14 cellular contexts compared by ENCODE assay signal in genomic region chr11:130523166-130523565, GRCh38.
A peak's percentile ranks its signal among the peaks of the same experiment; 100 is the strongest.
DNase-seq lines count a peak whose midpoint lies in the region; ATAC-seq and TF ChIP-seq lines count a peak whose summit lies in the region.
"Had no signal": no experiment of that assay in that cellular context is flagged by ENCODE, and none has a peak within 500 bp of the region (broad histone marks: within the 10 kb centered on the region; RNA-seq: fewer than 3 reads in every experiment).

No MANE protein-coding gene starts in this region.

- H3K9ac ChIP-seq in ES-I3 (ENCODE audit: low read depth, low read length): 0 out of 2 replicates have a peak overlapping the region, but pooled peaks have one; percentile 2

- TF ChIP-seq CTCF in ascending aorta (IDR thresholded peaks at IDR 0.05): no peak
- TF ChIP-seq CTCF in spleen (IDR thresholded peaks at IDR 0.05 in 8 of 11, conservative IDR thresholded peaks at IDR 0.05 in 3 of 11): no peak

- TF ChIP-seq POLR2A in spleen (IDR thresholded peaks at IDR 0.05): no peak

- no peak for DNase-seq in ascending aorta (ENCODE audit: low spot score in 2 of 2)
- no peak for DNase-seq in spleen
- DNase-seq in activated naive CD4-positive, alpha-beta T cell treated with Interleukin-2 at 50 U/mL for 16 hours: no peak
- no peak for DNase-seq in ecto neural progenitor cell (ENCODE audit: low spot score)
- DNase-seq in NCI-H82 (lab: John Stamatoyannopoulos, UW): no peak
- DNase-seq: AML-193; effector CD8-positive, alpha-beta T cell; NCI-H1694; NCI-H510A treated with DMSO at 0.1 percent for 48 hours; OCI-M1; SW 1271 had no signal

- H3K4me3 ChIP-seq in ascending aorta: no peak overlapping the region
- H3K4me3 ChIP-seq in spleen: no peak overlapping the region

- no peak for ATAC-seq in GM21576 (IDR thresholded peaks at IDR 0.05; ENCODE audit: unreplicated experiment)

- WGBS in spleen, 5 donors: 76 to 94% (median 90%) methylated on average over 2 of the region's 2 CpGs

- H3K27me3 ChIP-seq in ascending aorta (no peaks in the 10 kb centered on the region), layer of hippocampus (ENCODE audit: control insufficient read depth, insufficient read depth, low read length) (peaks cover 2% of the 10 kb centered on the region), spleen (replicated peaks in 1 of 7) (no peaks in the 10 kb centered on the region)

- H3K4me1 ChIP-seq in ES-I3 (ENCODE audit: insufficient read depth, low read length) (peaks cover 28% of the 10 kb centered on the region), ascending aorta (peaks cover 0 to 23% of the 10 kb centered on the region in 2 donors), spleen (peaks cover 0 to 5% (median 0%) of the 10 kb centered on the region in 6 donors)

- H3K9me3 ChIP-seq in ES-I3 (ENCODE audit: control insufficient read depth, insufficient read depth, low read length): no peaks in the 10 kb centered on the region
- no peaks in the 10 kb centered on the region for H3K9me3 ChIP-seq in ascending aorta
- H3K9me3 ChIP-seq in spleen: no peaks in the 10 kb centered on the region

- peak overlapping the region; percentile 76 to 85 for H3K27ac ChIP-seq in ascending aorta
- peak overlapping the region; percentile 24 for H3K27ac ChIP-seq in layer of hippocampus (ENCODE audit: low read depth, low read length)
- H3K27ac ChIP-seq in spleen: peak overlapping the region in 6 of 8 donors; percentile 17 to 75 (median 65)

- H3K36me3 ChIP-seq in ES-I3 (ENCODE audit: insufficient read depth, low read length) (no peaks in the 10 kb centered on the region), ascending aorta (no peaks in the 10 kb centered on the region), spleen (no peaks in the 10 kb centered on the region)

- intact Hi-C loops in ascending aorta (cut with DNase I): loop anchor here (2.0 to 5.0 kb wide), 5 partner anchors 44 to 374 kb away; partner anchors contain the start of gene ADAMTS15
- intact Hi-C loops in spleen (cut with DNase I; ENCODE audit: low total_unique reads): no loop called here

Comparison
In these comparisons a context has a peak if more than half of its experiments do, and no peak if none do; other contexts are left out.
1. H3K27ac ChIP-seq: peak in every context shown above with its lines; median percentile 80 in ascending aorta; 65 in spleen; 24 in layer of hippocampus.